In genomic region chr10:50234486-50234885, GRCh38 we compare ENCODE assay signal across 1 cellular context.
TF ChIP-seq lines count a peak whose summit lies in the region.

No MANE protein-coding gene starts in this region.

TF ChIP-seq in HepG2, 621 proteins besides CTCF, POLR2A, EP300 and RAD21 (continued from another document):
- TF ChIP-seq ZNF704 (CRISPR knock-in tag; IDR thresholded peaks at IDR 0.05; ENCODE audit: borderline replicate concordance) (no peak), ZNF136 (CRISPR knock-in tag; IDR thresholded peaks at IDR 0.05; ENCODE audit: low read depth) (no peak), SMARCC2 (IDR thresholded peaks at IDR 0.05) (0 out of 2 replicates have a peak, but pooled peaks have one; percentile 49), SMAD3 (CRISPR knock-in tag; IDR thresholded peaks at IDR 0.05) (peak; percentile 77; the same call in 1 of the 2 replicates), TRIM22 (IDR thresholded peaks at IDR 0.05) (no peak), HOXA3 (CRISPR knock-in tag; IDR thresholded peaks at IDR 0.05) (peak; percentile 53; the same call in 1 of the 2 replicates), AGO1 (IDR thresholded peaks at IDR 0.05; ENCODE audit: low read depth, low read length, poor library complexity, severe bottlenecking) (no peak), ATAD3A (CRISPR knock-in tag; IDR thresholded peaks at IDR 0.05) (no peak), PLRG1 (conservative IDR thresholded peaks at IDR 0.05) (no peak), ZNF468 (CRISPR knock-in tag; IDR thresholded peaks at IDR 0.05) (no peak), ZMYM4 (CRISPR knock-in tag; IDR thresholded peaks at IDR 0.05) (peak; percentile 59), RFXAP (CRISPR knock-in tag; IDR thresholded peaks at IDR 0.05; ENCODE audit: borderline replicate concordance) (no peak), MTF1 (CRISPR knock-in tag; IDR thresholded peaks at IDR 0.05) (no peak), ERF (CRISPR knock-in tag; IDR thresholded peaks at IDR 0.05) (peak; percentile 93), SP140L (CRISPR knock-in tag; IDR thresholded peaks at IDR 0.05; ENCODE audit: borderline replicate concordance) (no peak), MED13 (CRISPR knock-in tag; IDR thresholded peaks at IDR 0.05) (no peak), U2AF2 (IDR thresholded peaks at IDR 0.05; ENCODE audit: low read depth, low read length) (no peak), FOXJ3 (CRISPR knock-in tag; IDR thresholded peaks at IDR 0.05; ENCODE audit: borderline replicate concordance) (peak; percentile 92; the same call in 1 of the 2 replicates), PATZ1 (CRISPR knock-in tag; IDR thresholded peaks at IDR 0.05) (peak; percentile 67), ZNF7 (CRISPR knock-in tag; IDR thresholded peaks at IDR 0.05) (no peak), NFKBIZ (CRISPR knock-in tag; IDR thresholded peaks at IDR 0.05) (no peak; the same call in 1 of the 2 replicates), REL (CRISPR knock-in tag; conservative IDR thresholded peaks at IDR 0.05) (no peak), ZNF790 (CRISPR knock-in tag; IDR thresholded peaks at IDR 0.05; ENCODE audit: borderline replicate concordance) (no peak), ZC3H4 (CRISPR knock-in tag; IDR thresholded peaks at IDR 0.05; ENCODE audit: borderline replicate concordance) (no peak), ZNF260 (CRISPR knock-in tag; IDR thresholded peaks at IDR 0.05; ENCODE audit: borderline replicate concordance, low read depth) (no peak), ZBTB20 (CRISPR knock-in tag; IDR thresholded peaks at IDR 0.05; ENCODE audit: borderline replicate concordance, low read depth) (peak; percentile 84; the same call in 1 of the 2 replicates), ZNF562 (CRISPR knock-in tag; IDR thresholded peaks at IDR 0.05; ENCODE audit: borderline replicate concordance) (no peak), ZFY (CRISPR knock-in tag; IDR thresholded peaks at IDR 0.05) (no peak), SMARCE1 (IDR thresholded peaks at IDR 0.05; ENCODE audit: borderline replicate concordance) (no peak), TCF12 (IDR thresholded peaks at IDR 0.05) (no peak), TCF12 (CRISPR knock-in tag; IDR thresholded peaks at IDR 0.05) (0 out of 2 replicates have a peak, but pooled peaks have one; percentile 64), ZMYM2 (CRISPR knock-in tag; IDR thresholded peaks at IDR 0.05) (0 out of 2 replicates have a peak, but pooled peaks have one; percentile 21), REPIN1 (CRISPR knock-in tag; IDR thresholded peaks at IDR 0.05; ENCODE audit: borderline replicate concordance, low read depth) (no peak; the same call in 1 of the 2 replicates), HNRNPH1 (optimal IDR thresholded peaks at IDR 0.05; ENCODE audit: low read depth, low read length) (no peak), HCFC1 (IDR thresholded peaks at IDR 0.05; ENCODE audit: low read depth, low read length) (no peak)
- TF ChIP-seq, protein P1, sequence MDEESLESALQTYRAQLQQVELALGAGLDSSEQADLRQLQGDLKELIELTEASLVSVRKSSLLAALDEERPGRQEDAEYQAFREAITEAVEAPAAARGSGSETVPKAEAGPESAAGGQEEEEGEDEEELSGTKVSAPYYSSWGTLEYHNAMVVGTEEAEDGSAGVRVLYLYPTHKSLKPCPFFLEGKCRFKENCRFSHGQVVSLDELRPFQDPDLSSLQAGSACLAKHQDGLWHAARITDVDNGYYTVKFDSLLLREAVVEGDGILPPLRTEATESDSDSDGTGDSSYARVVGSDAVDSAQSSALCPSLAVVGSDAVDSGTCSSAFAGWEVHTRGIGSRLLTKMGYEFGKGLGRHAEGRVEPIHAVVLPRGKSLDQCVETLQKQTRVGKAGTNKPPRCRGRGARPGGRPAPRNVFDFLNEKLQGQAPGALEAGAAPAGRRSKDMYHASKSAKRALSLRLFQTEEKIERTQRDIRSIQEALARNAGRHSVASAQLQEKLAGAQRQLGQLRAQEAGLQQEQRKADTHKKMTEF (CRISPR knock-in tag; IDR thresholded peaks at IDR 0.05) = peak; percentile 93
- TF ChIP-seq, protein P2, sequence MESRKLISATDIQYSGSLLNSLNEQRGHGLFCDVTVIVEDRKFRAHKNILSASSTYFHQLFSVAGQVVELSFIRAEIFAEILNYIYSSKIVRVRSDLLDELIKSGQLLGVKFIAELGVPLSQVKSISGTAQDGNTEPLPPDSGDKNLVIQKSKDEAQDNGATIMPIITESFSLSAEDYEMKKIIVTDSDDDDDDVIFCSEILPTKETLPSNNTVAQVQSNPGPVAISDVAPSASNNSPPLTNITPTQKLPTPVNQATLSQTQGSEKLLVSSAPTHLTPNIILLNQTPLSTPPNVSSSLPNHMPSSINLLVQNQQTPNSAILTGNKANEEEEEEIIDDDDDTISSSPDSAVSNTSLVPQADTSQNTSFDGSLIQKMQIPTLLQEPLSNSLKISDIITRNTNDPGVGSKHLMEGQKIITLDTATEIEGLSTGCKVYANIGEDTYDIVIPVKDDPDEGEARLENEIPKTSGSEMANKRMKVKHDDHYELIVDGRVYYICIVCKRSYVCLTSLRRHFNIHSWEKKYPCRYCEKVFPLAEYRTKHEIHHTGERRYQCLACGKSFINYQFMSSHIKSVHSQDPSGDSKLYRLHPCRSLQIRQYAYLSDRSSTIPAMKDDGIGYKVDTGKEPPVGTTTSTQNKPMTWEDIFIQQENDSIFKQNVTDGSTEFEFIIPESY (CRISPR knock-in tag; IDR thresholded peaks at IDR 0.05) = no peak
- TF ChIP-seq, protein P3, sequence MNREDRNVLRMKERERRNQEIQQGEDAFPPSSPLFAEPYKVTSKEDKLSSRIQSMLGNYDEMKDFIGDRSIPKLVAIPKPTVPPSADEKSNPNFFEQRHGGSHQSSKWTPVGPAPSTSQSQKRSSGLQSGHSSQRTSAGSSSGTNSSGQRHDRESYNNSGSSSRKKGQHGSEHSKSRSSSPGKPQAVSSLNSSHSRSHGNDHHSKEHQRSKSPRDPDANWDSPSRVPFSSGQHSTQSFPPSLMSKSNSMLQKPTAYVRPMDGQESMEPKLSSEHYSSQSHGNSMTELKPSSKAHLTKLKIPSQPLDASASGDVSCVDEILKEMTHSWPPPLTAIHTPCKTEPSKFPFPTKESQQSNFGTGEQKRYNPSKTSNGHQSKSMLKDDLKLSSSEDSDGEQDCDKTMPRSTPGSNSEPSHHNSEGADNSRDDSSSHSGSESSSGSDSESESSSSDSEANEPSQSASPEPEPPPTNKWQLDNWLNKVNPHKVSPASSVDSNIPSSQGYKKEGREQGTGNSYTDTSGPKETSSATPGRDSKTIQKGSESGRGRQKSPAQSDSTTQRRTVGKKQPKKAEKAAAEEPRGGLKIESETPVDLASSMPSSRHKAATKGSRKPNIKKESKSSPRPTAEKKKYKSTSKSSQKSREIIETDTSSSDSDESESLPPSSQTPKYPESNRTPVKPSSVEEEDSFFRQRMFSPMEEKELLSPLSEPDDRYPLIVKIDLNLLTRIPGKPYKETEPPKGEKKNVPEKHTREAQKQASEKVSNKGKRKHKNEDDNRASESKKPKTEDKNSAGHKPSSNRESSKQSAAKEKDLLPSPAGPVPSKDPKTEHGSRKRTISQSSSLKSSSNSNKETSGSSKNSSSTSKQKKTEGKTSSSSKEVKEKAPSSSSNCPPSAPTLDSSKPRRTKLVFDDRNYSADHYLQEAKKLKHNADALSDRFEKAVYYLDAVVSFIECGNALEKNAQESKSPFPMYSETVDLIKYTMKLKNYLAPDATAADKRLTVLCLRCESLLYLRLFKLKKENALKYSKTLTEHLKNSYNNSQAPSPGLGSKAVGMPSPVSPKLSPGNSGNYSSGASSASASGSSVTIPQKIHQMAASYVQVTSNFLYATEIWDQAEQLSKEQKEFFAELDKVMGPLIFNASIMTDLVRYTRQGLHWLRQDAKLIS (CRISPR knock-in tag; IDR thresholded peaks at IDR 0.05) = no peak
- TF ChIP-seq, protein P4, sequence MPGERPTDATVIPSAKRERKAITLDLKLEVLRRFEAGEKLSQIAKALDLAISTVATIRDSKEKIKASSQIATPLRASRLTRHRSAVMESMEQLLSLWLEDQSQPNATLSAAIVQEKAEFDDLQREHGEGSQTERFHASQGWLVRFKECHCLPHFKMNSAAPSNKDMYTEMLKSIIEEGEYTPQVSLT (CRISPR knock-in tag; IDR thresholded peaks at IDR 0.05; ENCODE audit: borderline replicate concordance, low read depth) = no peak
- TF ChIP-seq, protein P5, sequence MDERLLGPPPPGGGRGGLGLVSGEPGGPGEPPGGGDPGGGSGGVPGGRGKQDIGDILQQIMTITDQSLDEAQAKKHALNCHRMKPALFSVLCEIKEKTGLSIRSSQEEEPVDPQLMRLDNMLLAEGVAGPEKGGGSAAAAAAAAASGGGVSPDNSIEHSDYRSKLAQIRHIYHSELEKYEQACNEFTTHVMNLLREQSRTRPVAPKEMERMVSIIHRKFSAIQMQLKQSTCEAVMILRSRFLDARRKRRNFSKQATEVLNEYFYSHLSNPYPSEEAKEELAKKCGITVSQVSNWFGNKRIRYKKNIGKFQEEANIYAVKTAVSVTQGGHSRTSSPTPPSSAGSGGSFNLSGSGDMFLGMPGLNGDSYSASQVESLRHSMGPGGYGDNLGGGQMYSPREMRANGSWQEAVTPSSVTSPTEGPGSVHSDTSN (CRISPR knock-in tag; IDR thresholded peaks at IDR 0.05) = no peak
- TF ChIP-seq, protein P6, sequence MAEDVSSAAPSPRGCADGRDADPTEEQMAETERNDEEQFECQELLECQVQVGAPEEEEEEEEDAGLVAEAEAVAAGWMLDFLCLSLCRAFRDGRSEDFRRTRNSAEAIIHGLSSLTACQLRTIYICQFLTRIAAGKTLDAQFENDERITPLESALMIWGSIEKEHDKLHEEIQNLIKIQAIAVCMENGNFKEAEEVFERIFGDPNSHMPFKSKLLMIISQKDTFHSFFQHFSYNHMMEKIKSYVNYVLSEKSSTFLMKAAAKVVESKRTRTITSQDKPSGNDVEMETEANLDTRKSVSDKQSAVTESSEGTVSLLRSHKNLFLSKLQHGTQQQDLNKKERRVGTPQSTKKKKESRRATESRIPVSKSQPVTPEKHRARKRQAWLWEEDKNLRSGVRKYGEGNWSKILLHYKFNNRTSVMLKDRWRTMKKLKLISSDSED (CRISPR knock-in tag; IDR thresholded peaks at IDR 0.05) = no peak
- TF ChIP-seq, protein P7, sequence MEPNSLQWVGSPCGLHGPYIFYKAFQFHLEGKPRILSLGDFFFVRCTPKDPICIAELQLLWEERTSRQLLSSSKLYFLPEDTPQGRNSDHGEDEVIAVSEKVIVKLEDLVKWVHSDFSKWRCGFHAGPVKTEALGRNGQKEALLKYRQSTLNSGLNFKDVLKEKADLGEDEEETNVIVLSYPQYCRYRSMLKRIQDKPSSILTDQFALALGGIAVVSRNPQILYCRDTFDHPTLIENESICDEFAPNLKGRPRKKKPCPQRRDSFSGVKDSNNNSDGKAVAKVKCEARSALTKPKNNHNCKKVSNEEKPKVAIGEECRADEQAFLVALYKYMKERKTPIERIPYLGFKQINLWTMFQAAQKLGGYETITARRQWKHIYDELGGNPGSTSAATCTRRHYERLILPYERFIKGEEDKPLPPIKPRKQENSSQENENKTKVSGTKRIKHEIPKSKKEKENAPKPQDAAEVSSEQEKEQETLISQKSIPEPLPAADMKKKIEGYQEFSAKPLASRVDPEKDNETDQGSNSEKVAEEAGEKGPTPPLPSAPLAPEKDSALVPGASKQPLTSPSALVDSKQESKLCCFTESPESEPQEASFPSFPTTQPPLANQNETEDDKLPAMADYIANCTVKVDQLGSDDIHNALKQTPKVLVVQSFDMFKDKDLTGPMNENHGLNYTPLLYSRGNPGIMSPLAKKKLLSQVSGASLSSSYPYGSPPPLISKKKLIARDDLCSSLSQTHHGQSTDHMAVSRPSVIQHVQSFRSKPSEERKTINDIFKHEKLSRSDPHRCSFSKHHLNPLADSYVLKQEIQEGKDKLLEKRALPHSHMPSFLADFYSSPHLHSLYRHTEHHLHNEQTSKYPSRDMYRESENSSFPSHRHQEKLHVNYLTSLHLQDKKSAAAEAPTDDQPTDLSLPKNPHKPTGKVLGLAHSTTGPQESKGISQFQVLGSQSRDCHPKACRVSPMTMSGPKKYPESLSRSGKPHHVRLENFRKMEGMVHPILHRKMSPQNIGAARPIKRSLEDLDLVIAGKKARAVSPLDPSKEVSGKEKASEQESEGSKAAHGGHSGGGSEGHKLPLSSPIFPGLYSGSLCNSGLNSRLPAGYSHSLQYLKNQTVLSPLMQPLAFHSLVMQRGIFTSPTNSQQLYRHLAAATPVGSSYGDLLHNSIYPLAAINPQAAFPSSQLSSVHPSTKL (CRISPR knock-in tag; IDR thresholded peaks at IDR 0.05) = peak; percentile 99
TF ChIP-seq in HepG2: peak in this region for 155.
